Comparison of ENCODE assay signal across 1 cellular context in genomic region chr19:35870798-35871197, GRCh38.
TF ChIP-seq lines count a peak whose summit lies in the region.

No MANE protein-coding gene starts in this region.

TF ChIP-seq in WTC11, 78 proteins besides CTCF, POLR2A, EP300 and RAD21:
- TF ChIP-seq FOXP1 (CRISPR knock-in tag; IDR thresholded peaks at IDR 0.05; ENCODE audit: borderline replicate concordance), result no peak
- TF ChIP-seq, protein P1, sequence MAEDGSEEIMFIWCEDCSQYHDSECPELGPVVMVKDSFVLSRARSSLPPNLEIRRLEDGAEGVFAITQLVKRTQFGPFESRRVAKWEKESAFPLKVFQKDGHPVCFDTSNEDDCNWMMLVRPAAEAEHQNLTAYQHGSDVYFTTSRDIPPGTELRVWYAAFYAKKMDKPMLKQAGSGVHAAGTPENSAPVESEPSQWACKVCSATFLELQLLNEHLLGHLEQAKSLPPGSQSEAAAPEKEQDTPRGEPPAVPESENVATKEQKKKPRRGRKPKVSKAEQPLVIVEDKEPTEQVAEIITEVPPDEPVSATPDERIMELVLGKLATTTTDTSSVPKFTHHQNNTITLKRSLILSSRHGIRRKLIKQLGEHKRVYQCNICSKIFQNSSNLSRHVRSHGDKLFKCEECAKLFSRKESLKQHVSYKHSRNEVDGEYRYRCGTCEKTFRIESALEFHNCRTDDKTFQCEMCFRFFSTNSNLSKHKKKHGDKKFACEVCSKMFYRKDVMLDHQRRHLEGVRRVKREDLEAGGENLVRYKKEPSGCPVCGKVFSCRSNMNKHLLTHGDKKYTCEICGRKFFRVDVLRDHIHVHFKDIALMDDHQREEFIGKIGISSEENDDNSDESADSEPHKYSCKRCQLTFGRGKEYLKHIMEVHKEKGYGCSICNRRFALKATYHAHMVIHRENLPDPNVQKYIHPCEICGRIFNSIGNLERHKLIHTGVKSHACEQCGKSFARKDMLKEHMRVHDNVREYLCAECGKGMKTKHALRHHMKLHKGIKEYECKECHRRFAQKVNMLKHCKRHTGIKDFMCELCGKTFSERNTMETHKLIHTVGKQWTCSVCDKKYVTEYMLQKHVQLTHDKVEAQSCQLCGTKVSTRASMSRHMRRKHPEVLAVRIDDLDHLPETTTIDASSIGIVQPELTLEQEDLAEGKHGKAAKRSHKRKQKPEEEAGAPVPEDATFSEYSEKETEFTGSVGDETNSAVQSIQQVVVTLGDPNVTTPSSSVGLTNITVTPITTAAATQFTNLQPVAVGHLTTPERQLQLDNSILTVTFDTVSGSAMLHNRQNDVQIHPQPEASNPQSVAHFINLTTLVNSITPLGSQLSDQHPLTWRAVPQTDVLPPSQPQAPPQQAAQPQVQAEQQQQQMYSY (CRISPR knock-in tag; IDR thresholded peaks at IDR 0.05), result no peak
- TF ChIP-seq NFE2L1 (CRISPR knock-in tag; IDR thresholded peaks at IDR 0.05), result no peak
- no peak for TF ChIP-seq NFATC4 (CRISPR knock-in tag; IDR thresholded peaks at IDR 0.05)
- TF ChIP-seq ETV6 (CRISPR knock-in tag; IDR thresholded peaks at IDR 0.05), result no peak
- TF ChIP-seq PREB (CRISPR knock-in tag; IDR thresholded peaks at IDR 0.05; ENCODE audit: borderline replicate concordance), result no peak
- TF ChIP-seq ZNF671 (CRISPR knock-in tag; IDR thresholded peaks at IDR 0.05), result no peak
- no peak for TF ChIP-seq JAZF1 (CRISPR knock-in tag; IDR thresholded peaks at IDR 0.05)
- no peak for TF ChIP-seq SOX15 (CRISPR knock-in tag; IDR thresholded peaks at IDR 0.05)
- no peak for TF ChIP-seq NR2C2 (CRISPR knock-in tag; IDR thresholded peaks at IDR 0.05)
- TF ChIP-seq TEAD1 (CRISPR knock-in tag; IDR thresholded peaks at IDR 0.05), result no peak
TF ChIP-seq in WTC11: peak in this region for 0.
